1 cellular context compared by ENCODE assay signal in the genomic region with DNA sequence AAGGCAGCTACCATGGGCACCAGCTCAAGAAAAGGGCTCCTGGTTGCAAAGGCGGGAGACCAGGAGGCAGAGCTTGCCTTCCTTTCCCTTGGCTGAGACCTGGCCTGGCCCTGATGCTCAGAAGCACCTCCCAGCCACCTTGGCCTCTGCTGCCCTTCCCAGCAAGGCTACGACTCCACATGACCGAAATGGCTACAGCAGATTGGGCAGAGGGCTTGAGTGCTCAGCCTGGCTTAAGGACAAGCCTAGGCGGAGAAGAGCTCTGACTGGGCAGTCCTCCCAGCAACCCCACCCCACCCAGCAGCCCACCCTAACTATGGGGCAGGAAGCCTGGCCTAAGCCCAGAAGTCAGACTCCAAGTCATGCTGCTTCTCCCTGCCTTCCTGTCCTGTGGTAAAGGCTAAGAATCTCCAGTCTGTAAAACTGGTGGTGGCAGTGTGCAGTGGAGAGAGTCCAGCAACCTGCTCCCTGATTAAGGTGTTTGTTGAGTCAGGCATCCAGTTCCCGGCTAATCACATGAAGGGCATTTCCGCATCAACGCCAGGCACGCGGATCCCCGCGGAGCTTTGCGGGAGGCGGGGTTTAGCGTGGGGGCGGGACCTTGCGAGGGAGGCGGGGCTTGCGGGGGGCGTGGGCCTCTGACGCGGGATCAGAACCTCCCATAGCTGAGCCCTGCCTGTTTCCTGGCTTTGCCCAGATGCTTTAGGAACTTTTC.
TF ChIP-seq lines count a peak whose summit lies in the region.

No MANE protein-coding gene starts in this region.

TF ChIP-seq in H1, 55 proteins besides CTCF, POLR2A, EP300 and RAD21 (continued from another document):
- TF ChIP-seq, protein P1, sequence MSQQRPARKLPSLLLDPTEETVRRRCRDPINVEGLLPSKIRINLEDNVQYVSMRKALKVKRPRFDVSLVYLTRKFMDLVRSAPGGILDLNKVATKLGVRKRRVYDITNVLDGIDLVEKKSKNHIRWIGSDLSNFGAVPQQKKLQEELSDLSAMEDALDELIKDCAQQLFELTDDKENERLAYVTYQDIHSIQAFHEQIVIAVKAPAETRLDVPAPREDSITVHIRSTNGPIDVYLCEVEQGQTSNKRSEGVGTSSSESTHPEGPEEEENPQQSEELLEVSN (IDR thresholded peaks at IDR 0.05): peak; percentile 56; the same call in 1 of the 2 replicates
- no peak for TF ChIP-seq JUN (IDR thresholded peaks at IDR 0.05; ENCODE audit: low read depth, low read length)
- 0 out of 2 replicates have a peak, but pooled peaks have one; percentile 29 for TF ChIP-seq SP1 (IDR thresholded peaks at IDR 0.05; ENCODE audit: low read depth, low read length)
- TF ChIP-seq, protein P2, sequence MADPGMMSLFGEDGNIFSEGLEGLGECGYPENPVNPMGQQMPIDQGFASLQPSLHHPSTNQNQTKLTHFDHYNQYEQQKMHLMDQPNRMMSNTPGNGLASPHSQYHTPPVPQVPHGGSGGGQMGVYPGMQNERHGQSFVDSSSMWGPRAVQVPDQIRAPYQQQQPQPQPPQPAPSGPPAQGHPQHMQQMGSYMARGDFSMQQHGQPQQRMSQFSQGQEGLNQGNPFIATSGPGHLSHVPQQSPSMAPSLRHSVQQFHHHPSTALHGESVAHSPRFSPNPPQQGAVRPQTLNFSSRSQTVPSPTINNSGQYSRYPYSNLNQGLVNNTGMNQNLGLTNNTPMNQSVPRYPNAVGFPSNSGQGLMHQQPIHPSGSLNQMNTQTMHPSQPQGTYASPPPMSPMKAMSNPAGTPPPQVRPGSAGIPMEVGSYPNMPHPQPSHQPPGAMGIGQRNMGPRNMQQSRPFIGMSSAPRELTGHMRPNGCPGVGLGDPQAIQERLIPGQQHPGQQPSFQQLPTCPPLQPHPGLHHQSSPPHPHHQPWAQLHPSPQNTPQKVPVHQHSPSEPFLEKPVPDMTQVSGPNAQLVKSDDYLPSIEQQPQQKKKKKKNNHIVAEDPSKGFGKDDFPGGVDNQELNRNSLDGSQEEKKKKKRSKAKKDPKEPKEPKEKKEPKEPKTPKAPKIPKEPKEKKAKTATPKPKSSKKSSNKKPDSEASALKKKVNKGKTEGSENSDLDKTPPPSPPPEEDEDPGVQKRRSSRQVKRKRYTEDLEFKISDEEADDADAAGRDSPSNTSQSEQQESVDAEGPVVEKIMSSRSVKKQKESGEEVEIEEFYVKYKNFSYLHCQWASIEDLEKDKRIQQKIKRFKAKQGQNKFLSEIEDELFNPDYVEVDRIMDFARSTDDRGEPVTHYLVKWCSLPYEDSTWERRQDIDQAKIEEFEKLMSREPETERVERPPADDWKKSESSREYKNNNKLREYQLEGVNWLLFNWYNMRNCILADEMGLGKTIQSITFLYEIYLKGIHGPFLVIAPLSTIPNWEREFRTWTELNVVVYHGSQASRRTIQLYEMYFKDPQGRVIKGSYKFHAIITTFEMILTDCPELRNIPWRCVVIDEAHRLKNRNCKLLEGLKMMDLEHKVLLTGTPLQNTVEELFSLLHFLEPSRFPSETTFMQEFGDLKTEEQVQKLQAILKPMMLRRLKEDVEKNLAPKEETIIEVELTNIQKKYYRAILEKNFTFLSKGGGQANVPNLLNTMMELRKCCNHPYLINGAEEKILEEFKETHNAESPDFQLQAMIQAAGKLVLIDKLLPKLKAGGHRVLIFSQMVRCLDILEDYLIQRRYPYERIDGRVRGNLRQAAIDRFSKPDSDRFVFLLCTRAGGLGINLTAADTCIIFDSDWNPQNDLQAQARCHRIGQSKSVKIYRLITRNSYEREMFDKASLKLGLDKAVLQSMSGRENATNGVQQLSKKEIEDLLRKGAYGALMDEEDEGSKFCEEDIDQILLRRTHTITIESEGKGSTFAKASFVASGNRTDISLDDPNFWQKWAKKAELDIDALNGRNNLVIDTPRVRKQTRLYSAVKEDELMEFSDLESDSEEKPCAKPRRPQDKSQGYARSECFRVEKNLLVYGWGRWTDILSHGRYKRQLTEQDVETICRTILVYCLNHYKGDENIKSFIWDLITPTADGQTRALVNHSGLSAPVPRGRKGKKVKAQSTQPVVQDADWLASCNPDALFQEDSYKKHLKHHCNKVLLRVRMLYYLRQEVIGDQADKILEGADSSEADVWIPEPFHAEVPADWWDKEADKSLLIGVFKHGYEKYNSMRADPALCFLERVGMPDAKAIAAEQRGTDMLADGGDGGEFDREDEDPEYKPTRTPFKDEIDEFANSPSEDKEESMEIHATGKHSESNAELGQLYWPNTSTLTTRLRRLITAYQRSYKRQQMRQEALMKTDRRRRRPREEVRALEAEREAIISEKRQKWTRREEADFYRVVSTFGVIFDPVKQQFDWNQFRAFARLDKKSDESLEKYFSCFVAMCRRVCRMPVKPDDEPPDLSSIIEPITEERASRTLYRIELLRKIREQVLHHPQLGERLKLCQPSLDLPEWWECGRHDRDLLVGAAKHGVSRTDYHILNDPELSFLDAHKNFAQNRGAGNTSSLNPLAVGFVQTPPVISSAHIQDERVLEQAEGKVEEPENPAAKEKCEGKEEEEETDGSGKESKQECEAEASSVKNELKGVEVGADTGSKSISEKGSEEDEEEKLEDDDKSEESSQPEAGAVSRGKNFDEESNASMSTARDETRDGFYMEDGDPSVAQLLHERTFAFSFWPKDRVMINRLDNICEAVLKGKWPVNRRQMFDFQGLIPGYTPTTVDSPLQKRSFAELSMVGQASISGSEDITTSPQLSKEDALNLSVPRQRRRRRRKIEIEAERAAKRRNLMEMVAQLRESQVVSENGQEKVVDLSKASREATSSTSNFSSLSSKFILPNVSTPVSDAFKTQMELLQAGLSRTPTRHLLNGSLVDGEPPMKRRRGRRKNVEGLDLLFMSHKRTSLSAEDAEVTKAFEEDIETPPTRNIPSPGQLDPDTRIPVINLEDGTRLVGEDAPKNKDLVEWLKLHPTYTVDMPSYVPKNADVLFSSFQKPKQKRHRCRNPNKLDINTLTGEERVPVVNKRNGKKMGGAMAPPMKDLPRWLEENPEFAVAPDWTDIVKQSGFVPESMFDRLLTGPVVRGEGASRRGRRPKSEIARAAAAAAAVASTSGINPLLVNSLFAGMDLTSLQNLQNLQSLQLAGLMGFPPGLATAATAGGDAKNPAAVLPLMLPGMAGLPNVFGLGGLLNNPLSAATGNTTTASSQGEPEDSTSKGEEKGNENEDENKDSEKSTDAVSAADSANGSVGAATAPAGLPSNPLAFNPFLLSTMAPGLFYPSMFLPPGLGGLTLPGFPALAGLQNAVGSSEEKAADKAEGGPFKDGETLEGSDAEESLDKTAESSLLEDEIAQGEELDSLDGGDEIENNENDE (IDR thresholded peaks at IDR 0.05; ENCODE audit: insufficient replicate concordance, low read length): no peak
- TF ChIP-seq, protein P3, sequence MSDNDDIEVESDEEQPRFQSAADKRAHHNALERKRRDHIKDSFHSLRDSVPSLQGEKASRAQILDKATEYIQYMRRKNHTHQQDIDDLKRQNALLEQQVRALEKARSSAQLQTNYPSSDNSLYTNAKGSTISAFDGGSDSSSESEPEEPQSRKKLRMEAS (IDR thresholded peaks at IDR 0.05): peak; percentile 79
